9 cellular contexts compared by ENCODE assay signal in the genomic region with DNA sequence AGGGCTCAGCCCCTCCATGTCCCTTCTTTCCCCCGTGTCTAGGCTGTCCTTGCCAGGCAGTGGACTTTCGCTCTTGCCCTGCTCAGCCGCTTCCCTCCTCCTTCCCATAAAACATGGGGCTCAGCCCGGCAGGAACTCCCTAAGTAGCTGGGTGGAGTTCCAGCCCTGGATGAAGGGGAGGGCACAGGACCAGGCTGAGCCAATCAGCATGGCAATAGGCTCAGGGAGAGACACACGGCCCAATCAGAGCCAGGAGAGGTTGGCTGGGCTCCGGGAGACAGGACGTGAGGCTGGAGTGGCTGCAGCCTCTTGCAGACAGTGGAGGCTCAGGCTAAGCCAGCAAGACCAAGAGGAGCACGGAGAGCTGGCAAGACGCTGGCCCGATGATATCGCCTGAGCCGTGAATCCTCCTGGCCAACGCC. TPM values are rescaled to one million over a fixed set of nuclear protein-coding genes. Genes with fewer than 3 reads are reported as not detected.
DNase-seq lines count a peak whose midpoint lies in the region; ATAC-seq and TF ChIP-seq lines count a peak whose summit lies in the region.
"Had no signal": no experiment of that assay in that cellular context is flagged by ENCODE, and none has a peak within 500 bp of the region (broad histone marks: within the 10 kb centered on the region; RNA-seq: fewer than 3 reads in every experiment).

No MANE protein-coding gene starts in this region.

- intact Hi-C loops in natural killer cell (cut with micrococcal nuclease): no loop called here

- no peak overlapping the region for H3K4me3 Mint-ChIP-seq in natural killer cell
- H3K4me3 Mint-ChIP-seq: stimulated activated naive CD8-positive, alpha-beta T cell treated with anti-CD3 and anti-CD28 coated beads, Interleukin-15, Interleukin-2, amounts not matched to agents 100 ng/mL and 50 ng/mL, for 24 hours had no signal

- no peaks in the 10 kb centered on the region for H3K4me1 ChIP-seq in smooth muscle cell (ENCODE audit: low read depth)

- H2AFZ ChIP-seq in smooth muscle cell (ENCODE audit: low read depth): no peak overlapping the region

- H3K79me2 ChIP-seq in smooth muscle cell (ENCODE audit: low read depth): no peaks in the 10 kb centered on the region

- H3K27ac ChIP-seq in smooth muscle cell (ENCODE audit: low read depth): no peak overlapping the region

- no peak overlapping the region for H3K4me3 ChIP-seq in smooth muscle cell

- WGBS in smooth muscle cell (ENCODE audit: low lambda C conversion rate): 36% methylated on average over 13 of the region's 13 CpGs

- no peaks in the 10 kb centered on the region for H3F3A ChIP-seq in smooth muscle cell (ENCODE audit: low read depth)

- no peaks in the 10 kb centered on the region for H3K9me3 ChIP-seq in smooth muscle cell (replicated peaks; ENCODE audit: low read depth)

- H4K20me1 ChIP-seq in smooth muscle cell (ENCODE audit: low read depth): no peaks in the 10 kb centered on the region

- peaks cover 2% of the 10 kb centered on the region in 2 donors for H3K27me3 Mint-ChIP-seq in natural killer cell (ENCODE audit: low read depth in 2 of 2)

- ATAC-seq in GM18870 (IDR thresholded peaks at IDR 0.05; ENCODE audit: unreplicated experiment): no peak
- ATAC-seq in natural killer cell: no peak
- no peak for ATAC-seq in GM21526 (IDR thresholded peaks at IDR 0.05; ENCODE audit: low FRiP score, unreplicated experiment)

- H3K27ac Mint-ChIP-seq in natural killer cell: no peak overlapping the region
- H3K27ac Mint-ChIP-seq: stimulated activated naive CD8-positive, alpha-beta T cell treated with anti-CD3 and anti-CD28 coated beads, Interleukin-15, Interleukin-2, amounts not matched to agents 100 ng/mL and 50 ng/mL, for 24 hours had no signal

- TF ChIP-seq CTCF in smooth muscle cell (IDR thresholded peaks at IDR 0.05; ENCODE audit: borderline replicate concordance, insufficient read depth, poor library complexity, severe bottlenecking): no peak
- TF ChIP-seq CTCF in natural killer cell (IDR thresholded peaks at IDR 0.05): no peak

- no peaks in the 10 kb centered on the region for H3K36me3 ChIP-seq in smooth muscle cell (ENCODE audit: low read depth)

- H3K9me3 Mint-ChIP-seq in natural killer cell: no peaks in the 10 kb centered on the region
- H3K9me3 Mint-ChIP-seq: stimulated activated naive CD8-positive, alpha-beta T cell treated with anti-CD3 and anti-CD28 coated beads, Interleukin-15, Interleukin-2, amounts not matched to agents 100 ng/mL and 50 ng/mL, for 24 hours had no signal

- no peaks in the 10 kb centered on the region for H3K36me3 Mint-ChIP-seq in natural killer cell

- no peaks in the 10 kb centered on the region for H3K27me3 ChIP-seq in smooth muscle cell (ENCODE audit: low read depth)

- no peaks in the 10 kb centered on the region for H3K4me1 Mint-ChIP-seq in natural killer cell

- no peak overlapping the region for H3K4me2 ChIP-seq in smooth muscle cell

- DNase-seq in AG08396 (ENCODE audit: low spot score) (peak; percentile 88), HT-29 (ENCODE audit: low spot score) (peak; percentile 91), SK-N-DZ (ENCODE audit: low spot score) (peak; percentile 47), iPS-NIHi11 (ENCODE audit: low spot score) (peak; percentile 89), smooth muscle cell (lab: John Stamatoyannopoulos, UW; ENCODE audit: unreplicated experiment) (no peak), natural killer cell (no peak)

- no peak overlapping the region for H3K9ac ChIP-seq in smooth muscle cell (ENCODE audit: low read depth)

RNA-seq across cellular contexts. Expression of gene GALNT9, which starts 54.3 kb away (rescaled TPM):
- total RNA-seq in HT-29 (2014; rRNA removed; shearing (Covaris generic)): not detected in 2 replicates
- not detected in 2 replicates for polyA plus RNA-seq in SK-N-DZ (2014; cell fraction: cytosol; rRNA removed)
- polyA plus RNA-seq in SK-N-DZ (2014; cell fraction: nucleus; rRNA removed): not detected in 2 replicates
- 1.1 TPM in 1 of 2 replicates, not detected in the other for total RNA-seq in smooth muscle cell
- 1.1 and 1.3 TPM in 2 replicates for polyA plus RNA-seq in smooth muscle cell
- not detected for total RNA-seq in natural killer cell

Comparison
In these comparisons a context has a peak if more than half of its experiments do, and no peak if none do; other contexts are left out.
1. DNase-seq: peak in AG08396 (single experiment), HT-29 (single experiment), SK-N-DZ (single experiment) and iPS-NIHi11 (single experiment); none in smooth muscle cell (single experiment) and natural killer cell (single experiment).